In genomic region chr19:18933297-18933696, GRCh38 we compare ENCODE assay signal across 1 cellular context.
TF ChIP-seq lines count a peak whose summit lies in the region.

No MANE protein-coding gene starts in this region.

TF ChIP-seq in GM23338, 12 proteins besides CTCF, POLR2A, EP300 and RAD21 (continued from another document):
- no peak for TF ChIP-seq ZNF462 (CRISPR knock-in tag; IDR thresholded peaks at IDR 0.05)
- TF ChIP-seq CREB1 (CRISPR knock-in tag; IDR thresholded peaks at IDR 0.05; ENCODE audit: low read depth): no peak
- no peak for TF ChIP-seq ZNF331 (CRISPR knock-in tag; IDR thresholded peaks at IDR 0.05; ENCODE audit: low read depth)
- no peak for TF ChIP-seq ETS1 (IDR thresholded peaks at IDR 0.05)
- TF ChIP-seq ZNF114 (CRISPR knock-in tag; IDR thresholded peaks at IDR 0.05): no peak
- TF ChIP-seq JUNB (IDR thresholded peaks at IDR 0.05; ENCODE audit: unreplicated experiment): no peak
- TF ChIP-seq NANOG (IDR thresholded peaks at IDR 0.05; ENCODE audit: borderline replicate concordance): no peak
- no peak for TF ChIP-seq EZH2 (IDR thresholded peaks at IDR 0.05; ENCODE audit: low read depth, unreplicated experiment)
- TF ChIP-seq REST (IDR thresholded peaks at IDR 0.05; ENCODE audit: unreplicated experiment): no peak
- TF ChIP-seq STAT1 (IDR thresholded peaks at IDR 0.05; ENCODE audit: unreplicated experiment): no peak
TF ChIP-seq in GM23338: peak in this region for 0.
